In genomic region chr1:12132078-12132477, GRCh38 we compare ENCODE assay signal across 12 cellular contexts. TPM values are rescaled to one million over a fixed set of nuclear protein-coding genes. Genes with fewer than 3 reads are reported as not detected.
DNase-seq lines count a peak whose midpoint lies in the region; ATAC-seq and TF ChIP-seq lines count a peak whose summit lies in the region.
"Had no signal": no experiment of that assay in that cellular context is flagged by ENCODE, and none has a peak within 500 bp of the region (broad histone marks: within the 10 kb centered on the region; RNA-seq: fewer than 3 reads in every experiment).

No MANE protein-coding gene starts in this region.

- TF ChIP-seq CTCF in heart left ventricle (IDR thresholded peaks at IDR 0.05) = no peak

- peak in 1 of 4 donors; percentile 26 for ATAC-seq in heart left ventricle
- peak; percentile 18 to 34 for ATAC-seq in right cardiac atrium
- ATAC-seq in HG02798 (IDR thresholded peaks at IDR 0.05; ENCODE audit: poor library complexity, unreplicated experiment) = no peak
- ATAC-seq in GM21367 (IDR thresholded peaks at IDR 0.05; ENCODE audit: unreplicated experiment) = no peak

- peaks cover 11% of the 10 kb centered on the region for H3K4me1 Mint-ChIP-seq in activated T-helper 2 cell treated with anti-CD3 and anti-CD28 coated beads, Interferon-gamma antibody, Interleukin-2, Interleukin-4, amounts not matched to agents 10 μg/mL and 5 μg/mL and 100 μg/mL, durations not matched to agents 14 hours and 24 hours and 36 hours (ENCODE audit: low read depth)

- no peaks in the 10 kb centered on the region for H3K9me3 Mint-ChIP-seq in activated T-helper 2 cell treated with anti-CD3 and anti-CD28 coated beads, Interferon-gamma antibody, Interleukin-2, Interleukin-4, amounts not matched to agents 10 μg/mL and 5 μg/mL and 100 μg/mL, durations not matched to agents 14 hours and 24 hours and 36 hours

- H3K4me3 ChIP-seq in heart left ventricle (no peak overlapping the region), right cardiac atrium (ENCODE audit: low read length) (no peak overlapping the region)
- H3K4me3 ChIP-seq: coronary artery, HAP-1, SK-N-MC had no signal

- H3K27me3 Mint-ChIP-seq in activated T-helper 2 cell treated with anti-CD3 and anti-CD28 coated beads, Interferon-gamma antibody, Interleukin-2, Interleukin-4, amounts not matched to agents 10 μg/mL and 5 μg/mL and 100 μg/mL, durations not matched to agents 14 hours and 24 hours and 36 hours (ENCODE audit: low read depth) = no peaks in the 10 kb centered on the region

- WGBS in heart left ventricle, 4 donors = 82 to 90% (median 86%) methylated on average over 8 of the region's 8 CpGs
- 78% methylated on average over 8 of the region's 8 CpGs for WGBS in right cardiac atrium

- peaks cover 0 to 56% (median 13%) of the 10 kb centered on the region in 12 donors for H3K4me1 ChIP-seq in heart left ventricle
- H3K4me1 ChIP-seq in right cardiac atrium (ENCODE audit: control insufficient read depth, insufficient read depth, low read length) = peaks cover 10% of the 10 kb centered on the region
- H3K4me1 ChIP-seq: HAP-1 had no signal

- no peak overlapping the region for H3K4me3 Mint-ChIP-seq in activated T-helper 2 cell treated with anti-CD3 and anti-CD28 coated beads, Interferon-gamma antibody, Interleukin-2, Interleukin-4, amounts not matched to agents 10 μg/mL and 5 μg/mL and 100 μg/mL, durations not matched to agents 14 hours and 24 hours and 36 hours (ENCODE audit: low read depth)

- H3K27ac Mint-ChIP-seq in activated T-helper 2 cell treated with anti-CD3 and anti-CD28 coated beads, Interferon-gamma antibody, Interleukin-2, Interleukin-4, amounts not matched to agents 10 μg/mL and 5 μg/mL and 100 μg/mL, durations not matched to agents 14 hours and 24 hours and 36 hours = peak overlapping the region; percentile 7
- H3K27ac Mint-ChIP-seq: progenitor cell of endocrine pancreas had no signal

- TF ChIP-seq POLR2A in heart left ventricle (IDR thresholded peaks at IDR 0.05) = no peak

- intact Hi-C loops in heart left ventricle (cut with DNase I) = loop anchor here in 2 of 10 donors (5.0 to 10.0 kb wide), 2 partner anchors 35 to 53 kb away; partner anchors contain the start of gene TNFRSF1B (in 1 of the 2)
- intact Hi-C loops in cardiac septum (cut with DNase I) = no loop called here
- intact Hi-C loops in activated T-helper 2 cell treated with anti-CD3 and anti-CD28 coated beads, Interferon-gamma antibody, Interleukin-2, Interleukin-4, amounts not matched to agents 10 μg/mL and 5 μg/mL and 100 μg/mL, durations not matched to agents 14 hours and 24 hours and 36 hours (cut with micrococcal nuclease) = no loop called here
- intact Hi-C loops in right cardiac atrium (cut with DNase I) = no loop called here

- DNase-seq in heart left ventricle (no peak), cardiac septum (ENCODE audit: low spot score) (no peak), right cardiac atrium (peak; percentile 65 to 86 (median 81)), NCI-H2081 treated with DMSO at 0.1 percent for 48 hours (lab: John Stamatoyannopoulos, UW) (no peak), foreskin melanocyte (no peak)
- no peak for DNase-seq in activated T-helper 2 cell treated with anti-CD3 and anti-CD28 coated beads, Interferon-gamma antibody, Interleukin-2, Interleukin-4, amounts not matched to agents 10 μg/mL and 5 μg/mL and 100 μg/mL, durations not matched to agents 14 hours and 24 hours and 36 hours (ENCODE audit: low spot score)

- H3K27me3 ChIP-seq in heart left ventricle = no peaks in the 10 kb centered on the region
- H3K27me3 ChIP-seq in right cardiac atrium (ENCODE audit: control insufficient read depth, insufficient read depth) = no peaks in the 10 kb centered on the region

- H3K27ac ChIP-seq in heart left ventricle = peak overlapping the region in 8 of 12 donors; percentile 33 to 88 (median 58)
- H3K27ac ChIP-seq in right cardiac atrium (ENCODE audit: low read length) = peak overlapping the region; percentile 48
- H3K27ac ChIP-seq: SK-N-MC had no signal

- no peaks in the 10 kb centered on the region for H3K36me3 ChIP-seq in heart left ventricle
- H3K36me3 ChIP-seq: HAP-1 had no signal

- H3K9me3 ChIP-seq in heart left ventricle = no peaks in the 10 kb centered on the region
- no peaks in the 10 kb centered on the region for H3K9me3 ChIP-seq in right cardiac atrium (ENCODE audit: control insufficient read depth, low read length)
- H3K9me3 ChIP-seq: HAP-1 had no signal

- peaks cover 43% of the 10 kb centered on the region for H3K36me3 Mint-ChIP-seq in activated T-helper 2 cell treated with anti-CD3 and anti-CD28 coated beads, Interferon-gamma antibody, Interleukin-2, Interleukin-4, amounts not matched to agents 10 μg/mL and 5 μg/mL and 100 μg/mL, durations not matched to agents 14 hours and 24 hours and 36 hours (ENCODE audit: low read depth)

RNA-seq across cellular contexts. Expression of gene TNFRSF1B, which starts 34.7 kb away (rescaled TPM):
- total RNA-seq in heart left ventricle (10 to 100 TPM; 11.2 to 71.0 (median 16.6) TPM), cardiac septum (15.5 TPM), right cardiac atrium (10 to 100 TPM; 17.9 to 25.4 (median 20.8) TPM)
- polyA plus RNA-seq in heart left ventricle (10 to 100 TPM in 1 of 2 donors, 1 to 10 TPM in 1; 8.6 to 14.9 TPM), right cardiac atrium (11.6 TPM)
- total RNA-seq in activated T-helper 2 cell treated with anti-CD3 and anti-CD28 coated beads, Interferon-gamma antibody, Interleukin-2, Interleukin-4, amounts not matched to agents 10 μg/mL and 5 μg/mL and 100 μg/mL, durations not matched to agents 14 hours and 24 hours and 36 hours = 150 and 153 TPM in 2 replicates
- total RNA-seq: progenitor cell of endocrine pancreas had no signal

Comparison
In these comparisons a context has a peak if more than half of its experiments do, and no peak if none do; other contexts are left out.
1. DNase-seq: peak in right cardiac atrium (3 of 3); none in heart left ventricle (0 of 5), cardiac septum (single experiment), activated T-helper 2 cell treated with anti-CD3 and anti-CD28 coated beads, Interferon-gamma antibody, Interleukin-2, Interleukin-4, amounts not matched to agents 10 μg/mL and 5 μg/mL and 100 μg/mL, durations not matched to agents 14 hours and 24 hours and 36 hours (single experiment), NCI-H2081 treated with DMSO at 0.1 percent for 48 hours (single experiment) and foreskin melanocyte (single experiment).
2. ATAC-seq: peak in right cardiac atrium (2 of 2); none in HG02798 (single experiment) and GM21367 (single experiment).